In the genomic region with DNA sequence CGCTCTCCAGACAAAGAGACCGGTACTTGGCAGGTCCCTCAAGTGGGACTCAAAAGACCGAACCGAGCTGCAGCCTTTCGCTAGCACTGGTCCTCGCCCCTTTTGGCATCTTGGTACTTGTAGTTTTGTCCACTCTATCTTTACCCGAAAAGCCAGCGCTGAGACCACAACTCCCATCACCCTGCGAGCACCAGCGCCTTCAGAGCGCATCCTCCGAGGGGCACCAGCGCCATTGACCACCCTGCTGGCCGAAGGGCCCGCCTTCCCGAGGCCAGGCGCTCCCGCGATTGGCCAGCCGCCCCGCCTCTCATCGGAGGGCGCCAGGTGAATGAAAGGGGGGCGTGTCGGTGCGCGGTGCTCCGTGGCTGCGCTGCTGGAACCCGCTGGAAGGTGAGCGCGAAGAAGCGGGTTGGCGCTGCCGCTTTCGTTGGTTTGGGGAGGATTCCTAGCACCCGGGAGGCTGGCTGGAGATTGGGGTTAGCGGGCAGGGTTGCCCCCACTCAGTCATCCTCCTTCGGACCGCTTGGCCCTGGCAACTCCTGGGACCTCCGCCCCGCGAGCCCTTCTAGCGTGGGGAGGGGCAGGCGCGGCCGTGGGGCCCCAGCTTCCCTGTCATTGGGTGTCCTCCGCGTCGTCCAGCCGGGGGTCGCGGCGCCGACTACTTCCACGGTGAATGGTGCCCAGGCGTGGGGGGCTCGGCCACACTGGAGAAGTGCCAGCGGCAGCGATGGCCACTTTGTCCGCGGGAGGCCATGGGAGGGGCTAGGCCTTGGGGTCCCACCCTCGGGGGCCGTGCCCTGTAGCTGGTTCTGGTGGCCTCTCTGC, we compare ENCODE assay signal across 9 cellular contexts. TPM values are rescaled to one million over a fixed set of nuclear protein-coding genes. Genes with fewer than 3 reads are reported as not detected.
A peak's percentile ranks its signal among the peaks of the same experiment; 100 is the strongest.
DNase-seq lines count a peak whose midpoint lies in the region; ATAC-seq, FAIRE-seq and TF ChIP-seq lines count a peak whose summit lies in the region.
"Had no signal": no experiment of that assay in that cellular context is flagged by ENCODE, and none has a peak within 500 bp of the region (broad histone marks: within the 10 kb centered on the region; RNA-seq: fewer than 3 reads in every experiment).

A gene (plus strand): TSS at position 357 of the 825 bp plus-strand sequence. CDS start 5,553 bp downstream, outside the sequence.

- intact Hi-C loops in naive thymus-derived CD4-positive, alpha-beta T cell (cut with micrococcal nuclease), result no loop called here

- CTCF ChIA-PET in naive thymus-derived CD4-positive, alpha-beta T cell (lab: Charles Lee), result no interaction called here

- H3K9me3 Mint-ChIP-seq in naive thymus-derived CD4-positive, alpha-beta T cell, result peaks cover 0 to 9% (median 0%) of the 10 kb centered on the region in 11 donors

- no peaks in the 10 kb centered on the region for H3K36me3 ChIP-seq in naive thymus-derived CD4-positive, alpha-beta T cell (ENCODE audit: control insufficient read depth in 2 of 3, insufficient read depth in 3 of 3, low read length in 3 of 3)

- FAIRE-seq in GM12892 (lab: Jason Lieb, UNC), result no peak

- peak; percentile 44 for DNase-seq in GM12892 (ENCODE audit: insufficient read length)
- peak; percentile 98 for DNase-seq in NCI-H510A treated with DMSO at 0.1 percent for 48 hours (lab: John Stamatoyannopoulos, UW)
- peak; percentile 3 for DNase-seq in activated gamma-delta T cell treated with anti-CD3 and anti-CD28 coated beads, Interleukin-2, amount 50 U/mL, for 16 hours (ENCODE audit: low read depth)
- DNase-seq in foreskin keratinocyte, result peak in 1 of 2 donors; percentile 39
- peak in 8 of 9 donors; percentile 7 to 26 (median 13) for DNase-seq in naive thymus-derived CD4-positive, alpha-beta T cell
- DNase-seq in superior temporal gyrus (ENCODE audit: extremely low spot score), result peak; percentile 88

- H3K27me3 ChIP-seq in foreskin keratinocyte, result peaks cover 61% of the 10 kb centered on the region
- H3K27me3 ChIP-seq in naive thymus-derived CD4-positive, alpha-beta T cell (ENCODE audit: control insufficient read depth in 2 of 2, insufficient read depth in 2 of 2, low read length in 2 of 2), result peaks cover 0 to 11% of the 10 kb centered on the region in 2 donors

- H3K4me3 Mint-ChIP-seq in naive thymus-derived CD4-positive, alpha-beta T cell, result peak within 1 kb of the TSS; percentile 50 to 88 (median 83)

- H3K27me3 Mint-ChIP-seq in naive thymus-derived CD4-positive, alpha-beta T cell, result peaks cover 48 to 62% (median 56%) of the 10 kb centered on the region in 5 donors

- H3K27ac Mint-ChIP-seq in naive thymus-derived CD4-positive, alpha-beta T cell, result no peak within 1 kb of the TSS

- no peak for TF ChIP-seq POLR2A in GM12892 (IDR thresholded peaks at IDR 0.05; ENCODE audit: low read depth, low read length)

- peaks cover 0 to 2% (median 0%) of the 10 kb centered on the region in 5 donors for H3K36me3 Mint-ChIP-seq in naive thymus-derived CD4-positive, alpha-beta T cell

- no peaks in the 10 kb centered on the region for H3K4me1 ChIP-seq in foreskin keratinocyte
- H3K4me1 ChIP-seq in naive thymus-derived CD4-positive, alpha-beta T cell (ENCODE audit: control insufficient read depth in 2 of 2, insufficient read depth in 2 of 2, low read length in 2 of 2), result peaks cover 8 to 13% of the 10 kb centered on the region in 2 donors

- peaks cover 6 to 18% (median 14%) of the 10 kb centered on the region in 7 donors for H3K4me1 Mint-ChIP-seq in naive thymus-derived CD4-positive, alpha-beta T cell

- ATAC-seq in foreskin keratinocyte (peak; percentile 83), GM19463 (IDR thresholded peaks at IDR 0.05; ENCODE audit: unreplicated experiment) (no peak), GM19328 (IDR thresholded peaks at IDR 0.05; ENCODE audit: unreplicated experiment) (no peak)
- ATAC-seq in naive thymus-derived CD4-positive, alpha-beta T cell, result peak; percentile 50

- TF ChIP-seq CTCF in foreskin keratinocyte (conservative IDR thresholded peaks at IDR 0.05), result no peak

- peaks cover 0 to under 1% (median 0%) of the 10 kb centered on the region in 3 experiments for H3K9me3 ChIP-seq in naive thymus-derived CD4-positive, alpha-beta T cell (ENCODE audit: control insufficient read depth in 2 of 3, low read length in 3 of 3)

- H3K27ac ChIP-seq in foreskin keratinocyte, result no peak within 1 kb of the TSS
- no peak within 1 kb of the TSS for H3K27ac ChIP-seq in naive thymus-derived CD4-positive, alpha-beta T cell (ENCODE audit: low read depth, low read length)

- peak within 1 kb of the TSS; percentile 26 for H3K4me3 ChIP-seq in naive thymus-derived CD4-positive, alpha-beta T cell (ENCODE audit: low read length)

- POLR2A ChIA-PET in naive thymus-derived CD4-positive, alpha-beta T cell (lab: Charles Lee), result interaction anchor here (0.7 to 1.1 kb wide), 2 partner anchors 9 to 13 kb away, joined by 3 to 7 read pairs; no protein-coding TSS in a partner anchor

RNA-seq across cellular contexts. Expression of the gene that starts here (rescaled TPM):
- 0.04 TPM for polyA plus RNA-seq in GM12892 (2012; ENCODE audit: missing spikeins)
- under 0.01 TPM in 2 replicates for total RNA-seq in foreskin keratinocyte
- 0.01 TPM in 1 of 2 replicates, not detected in the other for polyA plus RNA-seq in foreskin keratinocyte
- total RNA-seq in naive thymus-derived CD4-positive, alpha-beta T cell, result under 1 TPM in 1 of 5 experiments, not detected in 4; 0.02 TPM
- not detected for polyA plus RNA-seq in naive thymus-derived CD4-positive, alpha-beta T cell
- total RNA-seq: T-helper 1 cell treated with Interleukin-12 subunit alpha and Interleukin-12 subunit beta and Interleukin-4 antibody, amounts not matched to agents 30 ng/mL and 1 ng/mL, for 36 hours had no signal

Comparison
In these comparisons a context has a peak if more than half of its experiments do, and no peak if none do; other contexts are left out.
1. Peak in ATAC-seq in foreskin keratinocyte; RNA of the gene not detected or under 1 TPM.
2. Peak in DNase-seq, ATAC-seq and H3K4me3 ChIP-seq in naive thymus-derived CD4-positive, alpha-beta T cell; RNA of the gene not detected or under 1 TPM.